Comparison of ENCODE assay signal across 9 cellular contexts in genomic region chr12:25436206-25436912, GRCh38.
DNase-seq lines count a peak whose midpoint lies in the region; ATAC-seq, FAIRE-seq and TF ChIP-seq lines count a peak whose summit lies in the region.
"Had no signal": no experiment of that assay in that cellular context is flagged by ENCODE, and none has a peak within 500 bp of the region (broad histone marks: within the 10 kb centered on the region; RNA-seq: fewer than 3 reads in every experiment).

No MANE protein-coding gene starts in this region.

- no peak for TF ChIP-seq EP300 in K562 (IDR thresholded peaks at IDR 0.05; ENCODE audit: low read length)

- no peak overlapping the region for H3K4me2 ChIP-seq in OCI-LY1 (ENCODE audit: low read length)
- peak overlapping the region; percentile 68 for H3K4me2 ChIP-seq in K562 (ENCODE audit: insufficient read depth, low read length)

- H3K27ac ChIP-seq in OCI-LY1 (ENCODE audit: low read depth, low read length, poor library complexity, severe bottlenecking) (no peak overlapping the region), K562 (ENCODE audit: extremely low read depth, low read depth, low read length) (no peak overlapping the region), skeletal muscle tissue (ENCODE audit: low read depth, low read length) (no peak overlapping the region)

- WGBS in K562 (ENCODE audit: insufficient coverage, low coverage, missing lambda C conversion rate), result 9% methylated on average over 9 of the region's 9 CpGs

- intact Hi-C loops in K562 (cut with micrococcal nuclease), result loop anchor here (1.0 kb wide), 1 partner anchor 593 kb away; no protein-coding TSS in a partner anchor

- TF ChIP-seq CTCF in OCI-LY1 (IDR thresholded peaks at IDR 0.05; ENCODE audit: low read length) (peak; percentile 86), K562 (IDR thresholded peaks at IDR 0.05 in 2 of 3, conservative IDR thresholded peaks at IDR 0.05 in 1 of 3; ENCODE audit: insufficient read depth in 2 of 3, low read depth in 1 of 3, low read length in 3 of 3) (peak; percentile 57 to 87 (median 76); a peak in 5 of 6 replicates)

- no TSS peak for BruUV-seq in K562 (replicated peaks; lab: Mats Ljungman, UMichigan)

- H2AFZ ChIP-seq in OCI-LY1 (ENCODE audit: low read length), result no peak overlapping the region
- H2AFZ ChIP-seq in K562 (ENCODE audit: low read depth, low read length), result peak overlapping the region; percentile 64; the same call in 1 of the 2 replicates

- POLR2A ChIA-PET in K562 (lab: Yijun Ruan, JAX), result no interaction called here

- TF ChIP-seq POLR2A in K562 (conservative IDR thresholded peaks at IDR 0.05), result no peak

- ATAC-seq in GM18868 (IDR thresholded peaks at IDR 0.05; ENCODE audit: unreplicated experiment) (peak; percentile 82), K562 (peak; percentile 82)

- H3K9ac ChIP-seq in OCI-LY1 (ENCODE audit: low read length) (no peak overlapping the region), K562 (ENCODE audit: insufficient read depth in 1 of 2, low read depth in 2 of 2, low read length in 2 of 2) (peak overlapping the region in 1 of 2 experiments; percentile 81; a peak in 1 of 4 replicates), skeletal muscle tissue (ENCODE audit: low read depth in 1 of 3, low read length in 3 of 3) (peak overlapping the region; percentile 62 to 80 (median 79))

- H3K79me2 ChIP-seq in OCI-LY1 (ENCODE audit: insufficient read depth, low read length), result no peaks in the 10 kb centered on the region
- no peaks in the 10 kb centered on the region for H3K79me2 ChIP-seq in K562 (ENCODE audit: control insufficient read depth, insufficient read depth, low read length)

- no peaks in the 10 kb centered on the region for H3F3A ChIP-seq in OCI-LY1 (ENCODE audit: insufficient read depth, low read length)

- in situ Hi-C loops in K562 (cut with MboI), result no loop called here

- no peaks in the 10 kb centered on the region for H3K27me3 ChIP-seq in OCI-LY1 (ENCODE audit: insufficient read depth, low read length)
- H3K27me3 ChIP-seq in K562 (ENCODE audit: control insufficient read depth in 2 of 2, insufficient read depth in 2 of 2, low read length in 2 of 2), result no peaks in the 10 kb centered on the region; a peak in 1 of 5 replicates
- H3K27me3 ChIP-seq in skeletal muscle tissue (ENCODE audit: control insufficient read depth in 3 of 3, insufficient read depth in 3 of 3, low read length in 3 of 3), result no peaks in the 10 kb centered on the region

- no peaks in the 10 kb centered on the region for H3K36me3 ChIP-seq in OCI-LY1 (ENCODE audit: insufficient read depth, low read length)
- H3K36me3 ChIP-seq in K562 (ENCODE audit: control insufficient read depth, insufficient read depth, low read length), result no peaks in the 10 kb centered on the region
- no peaks in the 10 kb centered on the region for H3K36me3 ChIP-seq in skeletal muscle tissue (ENCODE audit: control insufficient read depth in 3 of 3, insufficient read depth in 3 of 3, low read length in 3 of 3)

- FAIRE-seq in K562 (lab: Jason Lieb, UNC), result peak; percentile 92
- FAIRE-seq: colon had no signal

- CTCF ChIA-PET in K562 (lab: Yijun Ruan, JAX; ENCODE audit: low intra/inter-chr PET ratio), result interaction anchor here (0.5 to 2.3 kb wide), 2 partner anchors 428 to 593 kb away, joined by 3 to 9 read pairs; no protein-coding TSS in a partner anchor

- peak; percentile 3 for DNase-seq in COLO668 (lab: John Stamatoyannopoulos, UW; ENCODE audit: unreplicated experiment)
- peak; percentile 46 for DNase-seq in HPDE6-E6E7 (ENCODE audit: extremely low spot score)
- DNase-seq in K562 (ENCODE audit: extremely low read depth in 1 of 4, low spot score in 3 of 4), result peak; percentile 18 to 64 (median 42)
- DNase-seq in iPS-NIHi11 (ENCODE audit: low spot score), result peak; percentile 67
- no peak for DNase-seq in OCI-M2 (lab: John Stamatoyannopoulos, UW; ENCODE audit: unreplicated experiment)

- no peaks in the 10 kb centered on the region for H3K9me1 ChIP-seq in K562 (ENCODE audit: control insufficient read depth, insufficient read depth, low read length)

- peak; percentile 85 to 88 for TF ChIP-seq RAD21 in K562 (CRISPR knock-in tag; conservative IDR thresholded peaks at IDR 0.05 in 1 of 2, IDR thresholded peaks at IDR 0.05 in 1 of 2)

- H3K9me3 ChIP-seq in OCI-LY1 (ENCODE audit: low read length), result no peaks in the 10 kb centered on the region
- no peaks in the 10 kb centered on the region for H3K9me3 ChIP-seq in K562 (replicated peaks; ENCODE audit: control insufficient read depth, insufficient read depth, low read depth, low read length)
- H3K9me3 ChIP-seq in skeletal muscle tissue (ENCODE audit: control insufficient read depth in 3 of 3, low read length in 3 of 3), result no peaks in the 10 kb centered on the region

- H3K9me2 ChIP-seq in OCI-LY1 (ENCODE audit: low read depth, low read length), result no peaks in the 10 kb centered on the region

- no peaks in the 10 kb centered on the region for H4K20me1 ChIP-seq in OCI-LY1 (ENCODE audit: insufficient read depth, low read length)
- no peaks in the 10 kb centered on the region for H4K20me1 ChIP-seq in K562 (replicated peaks; ENCODE audit: control insufficient read depth, insufficient read depth, low read length)

- H3K4me3 ChIP-seq in OCI-LY1 (ENCODE audit: low read depth, low read length, poor library complexity, severe bottlenecking) (no peak overlapping the region), K562 (peak overlapping the region; percentile 22; the same call in 1 of the 2 replicates), skeletal muscle tissue (ENCODE audit: low read length in 3 of 3) (peak overlapping the region; percentile 70 to 83 (median 80))

- H3K4me1 ChIP-seq in OCI-LY1 (ENCODE audit: insufficient read depth, low read length, severe bottlenecking), result no peaks in the 10 kb centered on the region
- H3K4me1 ChIP-seq in K562 (replicated peaks in 1 of 2; ENCODE audit: control insufficient read depth in 2 of 2, insufficient read depth in 2 of 2, low read length in 2 of 2), result no peaks in the 10 kb centered on the region
- H3K4me1 ChIP-seq in skeletal muscle tissue (ENCODE audit: control insufficient read depth in 3 of 3, insufficient read depth in 3 of 3, low read length in 3 of 3), result peaks cover 0 to 5% (median 4%) of the 10 kb centered on the region in 3 donors

TF ChIP-seq in K562, 482 proteins besides CTCF, POLR2A, EP300 and RAD21 (continues in another document):
- TF ChIP-seq SP1 (CRISPR knock-in tag; IDR thresholded peaks at IDR 0.05) (no peak), GTF3C2 (IDR thresholded peaks at IDR 0.05; ENCODE audit: borderline replicate concordance, extremely low read depth, insufficient read length) (no peak), BCOR (IDR thresholded peaks at IDR 0.05) (no peak), THAP12 (CRISPR knock-in tag; IDR thresholded peaks at IDR 0.05) (no peak), MAX (CRISPR knock-in tag; IDR thresholded peaks at IDR 0.05) (no peak), ZNF785 (CRISPR knock-in tag; IDR thresholded peaks at IDR 0.05) (no peak), SRSF9 (IDR thresholded peaks at IDR 0.05; ENCODE audit: borderline replicate concordance, low read depth, low read length) (no peak), SUPT5H (IDR thresholded peaks at IDR 0.05) (no peak), TRIM24 (IDR thresholded peaks at IDR 0.05) (no peak)
